13 cellular contexts compared by ENCODE assay signal in genomic region chr18:46518438-46518837, GRCh38.
DNase-seq lines count a peak whose midpoint lies in the region; ATAC-seq, FAIRE-seq and TF ChIP-seq lines count a peak whose summit lies in the region.
"Had no signal": no experiment of that assay in that cellular context is flagged by ENCODE, and none has a peak within 500 bp of the region (broad histone marks: within the 10 kb centered on the region; RNA-seq: fewer than 3 reads in every experiment).

No MANE protein-coding gene starts in this region.

- peak; percentile 8 for DNase-seq in ELR (ENCODE audit: low read depth)
- peak; percentile 27 for DNase-seq in NCI-H1092 (lab: John Stamatoyannopoulos, UW)
- DNase-seq in H1 (ENCODE audit: low read depth in 1 of 2, low spot score in 2 of 2), result no peak
- peak; percentile 70 for DNase-seq in neural progenitor cell (ENCODE audit: low spot score)
- DNase-seq in Caco-2, result no peak
- no peak for DNase-seq in COLO829 (ENCODE audit: low spot score)
- DNase-seq in amniotic stem cell (lab: John Stamatoyannopoulos, UW), result no peak
- DNase-seq: activated T-cell treated with anti-CD3 and anti-CD28 coated beads, Interleukin-2, amount 50 U/mL, for 48 hours; esophagus squamous epithelium; Karpas-422; stimulated activated CD4-positive, alpha-beta T cell treated with anti-CD3 and anti-CD28 coated beads, Interleukin-4, amount 100 ng/mL, for 4 hours had no signal

- H3K27ac Mint-ChIP-seq in neural progenitor cell (no peak overlapping the region), Caco-2 (ENCODE audit: unreplicated experiment) (no peak overlapping the region)

- H3K56ac ChIP-seq in H1 (replicated peaks; ENCODE audit: insufficient read length, low read depth, low read length), result no peak overlapping the region

- TF ChIP-seq CTCF in H1 (IDR thresholded peaks at IDR 0.05; ENCODE audit: control extremely low read depth in 1 of 3, insufficient read depth in 1 of 3, low read depth in 1 of 3, low read length in 3 of 3) (peak; percentile 26 to 63 (median 47)), neural progenitor cell (IDR thresholded peaks at IDR 0.05) (peak; percentile 50), Caco-2 (IDR thresholded peaks at IDR 0.05; ENCODE audit: insufficient read depth in 1 of 2, low read depth in 1 of 2, low read length in 1 of 2, severe bottlenecking in 1 of 2, unreplicated experiment in 1 of 2) (no peak)

- no peak overlapping the region for H4K91ac ChIP-seq in H1 (replicated peaks; ENCODE audit: insufficient read length, low read length)

- H3K9me3 Mint-ChIP-seq in neural progenitor cell (peaks cover 3% of the 10 kb centered on the region), Caco-2 (ENCODE audit: unreplicated experiment) (no peaks in the 10 kb centered on the region)

- peaks cover 2% of the 10 kb centered on the region for H3K4me1 Mint-ChIP-seq in neural progenitor cell
- H3K4me1 Mint-ChIP-seq in Caco-2 (ENCODE audit: low read depth, unreplicated experiment), result no peaks in the 10 kb centered on the region

- H3K9me3 ChIP-seq in H1 (ENCODE audit: insufficient read depth in 2 of 2, low read depth in 1 of 2, low read length in 1 of 2), result no peaks in the 10 kb centered on the region
- H3K9me3 ChIP-seq in neural progenitor cell (ENCODE audit: low read depth), result no peaks in the 10 kb centered on the region
- no peaks in the 10 kb centered on the region for H3K9me3 ChIP-seq in Caco-2

- peaks cover 3% of the 10 kb centered on the region for H3K27me3 Mint-ChIP-seq in neural progenitor cell (ENCODE audit: insufficient read depth, low read depth)
- peaks cover 6% of the 10 kb centered on the region for H3K27me3 Mint-ChIP-seq in Caco-2 (ENCODE audit: insufficient read depth, unreplicated experiment)

- H2BK15ac ChIP-seq in H1 (ENCODE audit: low read length), result no peak overlapping the region

- H3K18ac ChIP-seq in H1 (ENCODE audit: extremely low read depth, low read length), result no peak overlapping the region

- H4K20me1 ChIP-seq in H1 (replicated peaks in 1 of 2; ENCODE audit: control insufficient read depth in 1 of 2, insufficient read depth in 2 of 2, low read length in 2 of 2) (peaks cover 0 to 2% of the 10 kb centered on the region in 2 experiments), neural progenitor cell (ENCODE audit: low read depth) (peaks cover 3% of the 10 kb centered on the region)

- H3F3A ChIP-seq in neural progenitor cell (ENCODE audit: low read depth), result no peaks in the 10 kb centered on the region

- ATAC-seq in GM19463 (IDR thresholded peaks at IDR 0.05; ENCODE audit: unreplicated experiment), result no peak

- no peak overlapping the region for H3K9ac ChIP-seq in H1 (replicated peaks in 1 of 4; ENCODE audit: extremely low read depth in 1 of 4, low read depth in 3 of 4, low read length in 3 of 4)
- no peak overlapping the region for H3K9ac ChIP-seq in neural progenitor cell

- no peak overlapping the region for H3K4me2 ChIP-seq in H1 (ENCODE audit: insufficient read depth in 1 of 2, low read depth in 2 of 2, low read length in 2 of 2)
- no peak overlapping the region for H3K4me2 ChIP-seq in neural progenitor cell

- TF ChIP-seq POLR2A in H1 (IDR thresholded peaks at IDR 0.05; ENCODE audit: control extremely low read depth in 1 of 2, low read depth in 2 of 2, low read length in 2 of 2), result no peak

- no peak overlapping the region for H2AK5ac ChIP-seq in H1 (ENCODE audit: low read depth, low read length)

- 75% methylated on average over 6 of the region's 6 CpGs; no CpG with 5 or more reads in 1 of the 2 experiments for WGBS in H1 (ENCODE audit: extremely low coverage in 1 of 2, insufficient coverage in 1 of 2, insufficient read length in 1 of 2, insufficient replicate concordance in 2 of 2, low coverage in 1 of 2, low lambda C conversion rate in 2 of 2, missing lambda C conversion rate in 1 of 2), 2 experiments

- H3K4me3 ChIP-seq in H1 (ENCODE audit: extremely low read depth in 1 of 4, insufficient read depth in 2 of 4, low read depth in 3 of 4, low read length in 4 of 4), result no peak overlapping the region
- no peak overlapping the region for H3K4me3 ChIP-seq in neural progenitor cell
- H3K4me3 ChIP-seq in Caco-2 (ENCODE audit: low read depth, low read length), result no peak overlapping the region
- H3K4me3 ChIP-seq: esophagus squamous epithelium had no signal

- H3K27me3 ChIP-seq in H1 (replicated peaks in 1 of 4; ENCODE audit: control insufficient read depth in 3 of 4, extremely low read depth in 1 of 4, insufficient read depth in 3 of 4, low read length in 3 of 4), result no peaks in the 10 kb centered on the region; a peak in 2 of 7 replicates
- no peaks in the 10 kb centered on the region for H3K27me3 ChIP-seq in neural progenitor cell
- no peaks in the 10 kb centered on the region for H3K27me3 ChIP-seq in Caco-2 (replicated peaks; ENCODE audit: control insufficient read depth, insufficient read depth, low read length)

- H3K36me3 ChIP-seq in H1 (ENCODE audit: control insufficient read depth in 2 of 4, insufficient read depth in 4 of 4, low read length in 3 of 4) (no peaks in the 10 kb centered on the region), neural progenitor cell (no peaks in the 10 kb centered on the region), Caco-2 (ENCODE audit: control insufficient read depth, insufficient read depth, low read length) (no peaks in the 10 kb centered on the region)
- H3K36me3 ChIP-seq: esophagus squamous epithelium had no signal

- H2BK5ac ChIP-seq in H1 (ENCODE audit: low read depth, low read length), result no peak overlapping the region

- no peak overlapping the region for H3K4ac ChIP-seq in H1 (replicated peaks; ENCODE audit: insufficient read length, low read depth, low read length)

- no peak overlapping the region for H2BK12ac ChIP-seq in H1 (ENCODE audit: low read depth, low read length)

- POLR2A ChIA-PET in H1 (lab: Charles Lee; ENCODE audit: partially characterized antibody), result no interaction called here
- POLR2A ChIA-PET in Caco-2 (lab: Charles Lee), result no interaction called here

- H3K23ac ChIP-seq in H1 (ENCODE audit: insufficient read length), result no peak overlapping the region

- CTCF ChIA-PET in H1 (lab: Charles Lee; ENCODE audit: partially characterized antibody) (interaction anchor here (0.6 to 6.3 kb wide), 29 partner anchors 10 to 389 kb away, joined by 3 to 41 read pairs (median 4); no protein-coding TSS in a partner anchor), Caco-2 (lab: Charles Lee) (interaction anchor here (0.6 to 1.0 kb wide), 2 partner anchors 140 to 377 kb away, joined by 3 to 4 read pairs; no protein-coding TSS in a partner anchor)

- H3K14ac ChIP-seq in H1 (ENCODE audit: insufficient read length), result no peak overlapping the region

- H2BK120ac ChIP-seq in H1 (replicated peaks; ENCODE audit: low read depth, low read length), result no peak overlapping the region

- no peaks in the 10 kb centered on the region for H3K4me1 ChIP-seq in H1 (replicated peaks in 1 of 4; ENCODE audit: control insufficient read depth in 3 of 4, insufficient read depth in 4 of 4, low read length in 3 of 4)
- no peaks in the 10 kb centered on the region for H3K4me1 ChIP-seq in neural progenitor cell
- no peaks in the 10 kb centered on the region for H3K4me1 ChIP-seq in Caco-2
- H3K4me1 ChIP-seq: esophagus squamous epithelium had no signal

- H3K36me3 Mint-ChIP-seq in neural progenitor cell, result no peaks in the 10 kb centered on the region
- no peaks in the 10 kb centered on the region for H3K36me3 Mint-ChIP-seq in Caco-2 (ENCODE audit: insufficient read depth, unreplicated experiment)

- intact Hi-C loops in Caco-2 (cut with micrococcal nuclease; ENCODE audit: unreplicated experiment), result no loop called here

- no peak overlapping the region for H3K27ac ChIP-seq in H1 (ENCODE audit: low read depth, low read length)
- H3K27ac ChIP-seq in neural progenitor cell, result no peak overlapping the region
- H3K27ac ChIP-seq: esophagus squamous epithelium, VCaP had no signal

- H3K79me1 ChIP-seq in H1 (ENCODE audit: low read depth, low read length), result no peaks in the 10 kb centered on the region

- BruUV-seq in Caco-2 (replicated peaks; lab: Mats Ljungman, UMichigan), result no TSS peak

- H3K4me3 Mint-ChIP-seq in neural progenitor cell, result no peak overlapping the region
- H3K4me3 Mint-ChIP-seq in Caco-2 (ENCODE audit: unreplicated experiment), result no peak overlapping the region

- no peak overlapping the region for H2AFZ ChIP-seq in H1 (ENCODE audit: low read length)
- no peak overlapping the region for H2AFZ ChIP-seq in neural progenitor cell (replicated peaks)

- no peak for TF ChIP-seq EP300 in H1 (IDR thresholded peaks at IDR 0.05; ENCODE audit: borderline replicate concordance in 1 of 2, low read depth in 2 of 2, low read length in 2 of 2)

- no peak overlapping the region for H4K8ac ChIP-seq in H1 (ENCODE audit: extremely low read depth, insufficient read depth, low read length)

- H2BK20ac ChIP-seq in H1 (ENCODE audit: low read length), result no peak overlapping the region

- no peaks in the 10 kb centered on the region for H3K79me2 ChIP-seq in H1 (ENCODE audit: control insufficient read depth in 1 of 2, insufficient read depth in 2 of 2, low read length in 2 of 2)
- no peaks in the 10 kb centered on the region for H3K79me2 ChIP-seq in neural progenitor cell (ENCODE audit: low read depth)

- no peak for FAIRE-seq in H1 (lab: Jason Lieb, UNC)

- TF ChIP-seq RAD21 in H1 (IDR thresholded peaks at IDR 0.05 in 1 of 2, conservative IDR thresholded peaks at IDR 0.05 in 1 of 2; ENCODE audit: low read depth in 2 of 2, low read length in 2 of 2), result peak; percentile 52 to 73

- peaks cover 6% of the 10 kb centered on the region; the same call in 1 of the 2 replicates for H3K23me2 ChIP-seq in H1 (ENCODE audit: low read depth, low read length)

- H4K5ac ChIP-seq in H1 (ENCODE audit: insufficient read length, low read depth, low read length), result no peak overlapping the region

TF ChIP-seq in H1, 55 proteins besides CTCF, POLR2A, EP300 and RAD21:
- TF ChIP-seq MAX (IDR thresholded peaks at IDR 0.05) (peak; percentile 24; the same call in 1 of the 2 replicates), GABPA (IDR thresholded peaks at IDR 0.05; ENCODE audit: borderline replicate concordance, insufficient read depth, low read length) (no peak)

Comparison
In these comparisons a context has a peak if more than half of its experiments do, and no peak if none do; other contexts are left out.
1. DNase-seq: peak in ELR (single experiment), NCI-H1092 (single experiment) and neural progenitor cell (single experiment); none in H1 (0 of 2), Caco-2 (0 of 2), COLO829 (single experiment) and amniotic stem cell (single experiment).
2. CTCF ChIP-seq: peak in H1 (3 of 3) and neural progenitor cell (single experiment); none in Caco-2 (0 of 2).